Comparison of ENCODE assay signal across 15 cellular contexts in genomic region chrX:100931925-100932285, GRCh38. TPM values are rescaled to one million over a fixed set of nuclear protein-coding genes. Genes with fewer than 3 reads are reported as not detected.
DNase-seq lines count a peak whose midpoint lies in the region; ATAC-seq and TF ChIP-seq lines count a peak whose summit lies in the region.
"Had no signal": no experiment of that assay in that cellular context is flagged by ENCODE, and none has a peak within 500 bp of the region (broad histone marks: within the 10 kb centered on the region; RNA-seq: fewer than 3 reads in every experiment).

No MANE protein-coding gene starts in this region.

- intact Hi-C loops in natural killer cell (cut with micrococcal nuclease), result no loop called here
- intact Hi-C loops in lower lobe of right lung (cut with DNase I), result no loop called here

- peaks cover 14 to 23% of the 10 kb centered on the region in 2 donors for H3K4me1 Mint-ChIP-seq in natural killer cell treated with Interleukin-12 subunit alpha and Interleukin-12 subunit beta and Interleukin-15 and Interleukin-18, amount 100 ng/mL, for 72 hours (ENCODE audit: low read depth in 2 of 2)
- peaks cover 0 to 6% of the 10 kb centered on the region in 2 donors for H3K4me1 Mint-ChIP-seq in natural killer cell
- peaks cover 26% of the 10 kb centered on the region for H3K4me1 Mint-ChIP-seq in stimulated activated naive CD8-positive, alpha-beta T cell treated with anti-CD3 and anti-CD28 coated beads, Interleukin-15, amount 100 ng/mL, for 72 hours
- no peaks in the 10 kb centered on the region for H3K4me1 Mint-ChIP-seq in glutamatergic neuron (ENCODE audit: low read depth, unreplicated experiment)

- no peaks in the 10 kb centered on the region for H3K4me1 ChIP-seq in lower lobe of right lung
- H3K4me1 ChIP-seq: psoas muscle had no signal

- peaks cover 15 to 33% of the 10 kb centered on the region in 2 donors for H3K27me3 Mint-ChIP-seq in natural killer cell treated with Interleukin-12 subunit alpha and Interleukin-12 subunit beta and Interleukin-15 and Interleukin-18, amount 100 ng/mL, for 72 hours
- H3K27me3 Mint-ChIP-seq in natural killer cell (ENCODE audit: low read depth in 2 of 2) (peaks cover 10 to 28% of the 10 kb centered on the region in 2 donors), glutamatergic neuron (ENCODE audit: unreplicated experiment) (peaks cover 1% of the 10 kb centered on the region)
- H3K27me3 Mint-ChIP-seq in stimulated activated naive CD8-positive, alpha-beta T cell treated with anti-CD3 and anti-CD28 coated beads, Interleukin-15, amount 100 ng/mL, for 72 hours, result no peaks in the 10 kb centered on the region

- TF ChIP-seq CTCF in natural killer cell (IDR thresholded peaks at IDR 0.05), result no peak
- TF ChIP-seq CTCF in lower lobe of right lung (IDR thresholded peaks at IDR 0.05), result no peak
- no peak for TF ChIP-seq CTCF in glutamatergic neuron (IDR thresholded peaks at IDR 0.05; ENCODE audit: partially characterized antibody, unreplicated experiment)

- no peaks in the 10 kb centered on the region for H3K36me3 ChIP-seq in lower lobe of right lung

- H3K27ac Mint-ChIP-seq in natural killer cell treated with Interleukin-12 subunit alpha and Interleukin-12 subunit beta and Interleukin-15 and Interleukin-18, amount 100 ng/mL, for 72 hours, result peak overlapping the region; percentile 72 to 76
- no peak overlapping the region for H3K27ac Mint-ChIP-seq in natural killer cell
- peak overlapping the region in 1 of 2 donors; percentile 22 for H3K27ac Mint-ChIP-seq in stimulated activated naive CD8-positive, alpha-beta T cell treated with anti-CD3 and anti-CD28 coated beads, Interleukin-15, amount 100 ng/mL, for 72 hours
- no peak overlapping the region for H3K27ac Mint-ChIP-seq in glutamatergic neuron (ENCODE audit: unreplicated experiment)
- H3K27ac Mint-ChIP-seq: T-cell had no signal

- H3K27ac ChIP-seq in lower lobe of right lung, result no peak overlapping the region
- H3K27ac ChIP-seq: psoas muscle had no signal

- H3K4me3 ChIP-seq in lower lobe of right lung, result no peak overlapping the region
- H3K4me3 ChIP-seq: psoas muscle had no signal

- H3K9me3 Mint-ChIP-seq in natural killer cell treated with Interleukin-12 subunit alpha and Interleukin-12 subunit beta and Interleukin-15 and Interleukin-18, amount 100 ng/mL, for 72 hours, result peaks cover 4% of the 10 kb centered on the region
- H3K9me3 Mint-ChIP-seq in natural killer cell, result no peaks in the 10 kb centered on the region
- peaks cover 9 to 12% of the 10 kb centered on the region in 2 donors for H3K9me3 Mint-ChIP-seq in stimulated activated naive CD8-positive, alpha-beta T cell treated with anti-CD3 and anti-CD28 coated beads, Interleukin-15, amount 100 ng/mL, for 72 hours
- H3K9me3 Mint-ChIP-seq in glutamatergic neuron (ENCODE audit: unreplicated experiment), result no peaks in the 10 kb centered on the region

- H3K27me3 ChIP-seq in lower lobe of right lung (ENCODE audit: low read depth), result no peaks in the 10 kb centered on the region

- peak in 1 of 2 donors; percentile 41 for ATAC-seq in natural killer cell treated with Interleukin-12 subunit alpha and Interleukin-12 subunit beta and Interleukin-15 and Interleukin-18, amount 100 ng/mL, for 72 hours
- ATAC-seq in natural killer cell (no peak), HG02610 (IDR thresholded peaks at IDR 0.05; ENCODE audit: unreplicated experiment) (peak; percentile 39), HG03442 (IDR thresholded peaks at IDR 0.05; ENCODE audit: unreplicated experiment) (peak; percentile 10), lower lobe of right lung (no peak)
- ATAC-seq in stimulated activated naive CD8-positive, alpha-beta T cell treated with anti-CD3 and anti-CD28 coated beads, Interleukin-15, amount 100 ng/mL, for 72 hours, result peak; percentile 31
- ATAC-seq: psoas muscle, T-cell had no signal

- peaks cover 15% of the 10 kb centered on the region for H3K36me3 Mint-ChIP-seq in natural killer cell treated with Interleukin-12 subunit alpha and Interleukin-12 subunit beta and Interleukin-15 and Interleukin-18, amount 100 ng/mL, for 72 hours
- H3K36me3 Mint-ChIP-seq in natural killer cell, result no peaks in the 10 kb centered on the region
- H3K36me3 Mint-ChIP-seq in glutamatergic neuron (ENCODE audit: unreplicated experiment), result peaks cover 7% of the 10 kb centered on the region
- H3K36me3 Mint-ChIP-seq: T-cell had no signal

- no peaks in the 10 kb centered on the region for H3K9me3 ChIP-seq in lower lobe of right lung
- H3K9me3 ChIP-seq: psoas muscle had no signal

- no peak for DNase-seq in natural killer cell treated with Interleukin-12 subunit alpha and Interleukin-12 subunit beta and Interleukin-15 and Interleukin-18, amount 100 ng/mL, for 72 hours (ENCODE audit: low spot score)
- DNase-seq in natural killer cell, result no peak
- DNase-seq in stimulated activated naive CD8-positive, alpha-beta T cell treated with anti-CD3 and anti-CD28 coated beads, Interleukin-15, amount 100 ng/mL, for 72 hours, result no peak
- no peak for DNase-seq in lower lobe of right lung
- no peak for DNase-seq in glutamatergic neuron
- DNase-seq in cerebellar nuclear complex (lab: John Stamatoyannopoulos, UW), result no peak
- DNase-seq: activated effector memory CD4-positive, alpha-beta T cell treated with anti-CD3 and anti-CD28 coated beads, Interleukin-2, amount 50 U/mL, for 16 hours; foreskin melanocyte; HFFc6; kidney; NCI-H345; psoas muscle; T-cell had no signal

- peak overlapping the region; percentile 83 for H3K4me3 Mint-ChIP-seq in natural killer cell treated with Interleukin-12 subunit alpha and Interleukin-12 subunit beta and Interleukin-15 and Interleukin-18, amount 100 ng/mL, for 72 hours
- H3K4me3 Mint-ChIP-seq in natural killer cell (no peak overlapping the region), glutamatergic neuron (ENCODE audit: unreplicated experiment) (no peak overlapping the region)
- H3K4me3 Mint-ChIP-seq in stimulated activated naive CD8-positive, alpha-beta T cell treated with anti-CD3 and anti-CD28 coated beads, Interleukin-15, amount 100 ng/mL, for 72 hours, result peak overlapping the region in 1 of 2 donors; percentile 6
- H3K4me3 Mint-ChIP-seq: HFFc6 had no signal

RNA-seq across cellular contexts. Expression of gene XKRX, which starts 3.2 kb away (rescaled TPM):
- total RNA-seq in natural killer cell treated with Interleukin-12 subunit alpha and Interleukin-12 subunit beta and Interleukin-15 and Interleukin-18, amount 100 ng/mL, for 72 hours, result under 1 TPM; 0.14 TPM
- under 1 TPM in 2 of 3 donors, not detected in 1; 0.20 to 0.38 TPM for total RNA-seq in natural killer cell
- total RNA-seq in lower lobe of right lung, result 8.1 TPM
- total RNA-seq in glutamatergic neuron (ENCODE audit: unreplicated experiment), result not detected
- total RNA-seq: HFFc6 had no signal

RNA-seq across cellular contexts. Expression of gene ARL13A, which starts 37.6 kb away (rescaled TPM):
- not detected for total RNA-seq in natural killer cell treated with Interleukin-12 subunit alpha and Interleukin-12 subunit beta and Interleukin-15 and Interleukin-18, amount 100 ng/mL, for 72 hours
- not detected for total RNA-seq in natural killer cell
- not detected for total RNA-seq in lower lobe of right lung
- total RNA-seq in glutamatergic neuron (ENCODE audit: unreplicated experiment), result not detected
- total RNA-seq: HFFc6, kidney, psoas muscle, T-cell had no signal

RNA-seq across cellular contexts. Expression of gene NOX1, which starts 57.7 kb away (rescaled TPM):
- not detected for total RNA-seq in natural killer cell treated with Interleukin-12 subunit alpha and Interleukin-12 subunit beta and Interleukin-15 and Interleukin-18, amount 100 ng/mL, for 72 hours
- not detected for total RNA-seq in natural killer cell
- total RNA-seq in lower lobe of right lung, result not detected
- total RNA-seq in glutamatergic neuron (ENCODE audit: unreplicated experiment), result not detected
- total RNA-seq: HFFc6, kidney, psoas muscle, T-cell had no signal

Comparison
In these comparisons a context has a peak if more than half of its experiments do, and no peak if none do; other contexts are left out.
1. H3K27ac Mint-ChIP-seq: peak in natural killer cell treated with Interleukin-12 subunit alpha and Interleukin-12 subunit beta and Interleukin-15 and Interleukin-18, amount 100 ng/mL, for 72 hours (2 of 2); none in natural killer cell (0 of 2) and glutamatergic neuron (single experiment).
2. ATAC-seq: peak in HG02610 (single experiment), HG03442 (single experiment) and stimulated activated naive CD8-positive, alpha-beta T cell treated with anti-CD3 and anti-CD28 coated beads, Interleukin-15, amount 100 ng/mL, for 72 hours (single experiment); none in natural killer cell (0 of 3) and lower lobe of right lung (0 of 2).